23 cellular contexts compared by ENCODE assay signal in the genomic region with DNA sequence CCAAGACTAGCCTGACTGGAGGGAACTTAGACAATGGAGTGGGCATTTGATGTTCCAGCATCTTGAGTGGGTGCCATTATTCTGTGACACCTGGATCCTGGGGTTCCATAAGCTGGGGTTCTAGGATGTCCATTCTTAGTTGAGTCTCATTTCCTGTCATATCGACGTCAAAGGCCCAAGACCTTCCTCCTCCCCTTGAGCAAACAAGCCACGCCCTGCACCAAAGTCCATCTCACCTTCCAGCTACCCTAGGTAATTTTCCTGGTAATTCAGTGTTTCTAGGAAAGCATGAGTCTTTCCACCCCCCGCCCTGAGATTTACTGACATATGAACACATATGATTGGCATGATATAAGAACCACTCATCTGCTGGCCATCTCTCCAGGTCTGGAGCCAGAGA. TPM values are rescaled to one million over a fixed set of nuclear protein-coding genes. Genes with fewer than 3 reads are reported as not detected.
DNase-seq lines count a peak whose midpoint lies in the region; ATAC-seq, FAIRE-seq and TF ChIP-seq lines count a peak whose summit lies in the region.
"Had no signal": no experiment of that assay in that cellular context is flagged by ENCODE, and none has a peak within 500 bp of the region (broad histone marks: within the 10 kb centered on the region; RNA-seq: fewer than 3 reads in every experiment).

A gene with protein sequence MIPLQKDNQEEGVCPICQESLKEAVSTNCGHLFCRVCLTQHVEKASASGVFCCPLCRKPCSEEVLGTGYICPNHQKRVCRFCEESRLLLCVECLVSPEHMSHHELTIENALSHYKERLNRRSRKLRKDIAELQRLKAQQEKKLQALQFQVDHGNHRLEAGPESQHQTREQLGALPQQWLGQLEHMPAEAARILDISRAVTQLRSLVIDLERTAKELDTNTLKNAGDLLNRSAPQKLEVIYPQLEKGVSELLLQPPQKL (plus strand): TSS at position 384 of the 400 bp plus-strand sequence. CDS start 897 bp downstream, outside the sequence.

- no peak within 1 kb of the TSS for H4K8ac ChIP-seq in neuronal stem cell (ENCODE audit: low read depth, low read length)

- no peak within 1 kb of the TSS for H4K91ac ChIP-seq in neuronal stem cell (ENCODE audit: low read depth, low read length, poor library complexity)

- no peak for ATAC-seq in GM18907 (IDR thresholded peaks at IDR 0.05; ENCODE audit: unreplicated experiment)

- H2AFZ ChIP-seq in MM.1S (ENCODE audit: low read length): no peak within 1 kb of the TSS
- H2AFZ ChIP-seq in neuronal stem cell (ENCODE audit: low read length): no peak within 1 kb of the TSS

- H3K23ac ChIP-seq in neuronal stem cell (ENCODE audit: low read depth, low read length, poor library complexity): no peak within 1 kb of the TSS

- no peaks in the 10 kb centered on the region for H3K9me2 ChIP-seq in MM.1S (replicated peaks; ENCODE audit: insufficient read depth, low read length)
- H3K9me2 ChIP-seq: SK-N-SH had no signal

- intact Hi-C loops in esophagus muscularis mucosa (cut with DNase I): no loop called here

- H2BK5ac ChIP-seq in neuronal stem cell (ENCODE audit: low read length): no peak within 1 kb of the TSS

- no peak within 1 kb of the TSS for H2BK15ac ChIP-seq in neuronal stem cell (ENCODE audit: low read length)

- H3K4me3 ChIP-seq in MM.1S (ENCODE audit: low read length) (no peak within 1 kb of the TSS), esophagus muscularis mucosa (no peak within 1 kb of the TSS), neuronal stem cell (ENCODE audit: low read length in 2 of 2) (no peak within 1 kb of the TSS)

- TF ChIP-seq POLR2A in esophagus muscularis mucosa (IDR thresholded peaks at IDR 0.05; ENCODE audit: low read depth): no peak

- H3K79me1 ChIP-seq in neuronal stem cell (ENCODE audit: low read depth, low read length): no peaks in the 10 kb centered on the region

- DNase-seq in GM19239 (ENCODE audit: insufficient read length, low spot score) (no peak), MM.1S (no peak), esophagus muscularis mucosa (ENCODE audit: extremely low spot score) (peak; percentile 77), neuronal stem cell (ENCODE audit: low spot score) (no peak), KG1 (lab: John Stamatoyannopoulos, UW) (no peak), CD1c-positive myeloid dendritic cell (ENCODE audit: extremely low spot score) (no peak), NCI-H446 (lab: John Stamatoyannopoulos, UW) (no peak)
- DNase-seq: BE2C; CD4-positive, alpha-beta memory T cell; DMS153; MV-4-11; NCI-H1105 treated with DMSO at 0.1 percent for 48 hours; NCI-H2029 treated with DMSO at 0.1 percent for 48 hours; NCI-H345; NCI-H524 treated with DMSO at 0.1 percent for 48 hours; SIG-M5; SK-N-SH had no signal

- TF ChIP-seq CTCF in MM.1S (IDR thresholded peaks at IDR 0.05; ENCODE audit: low read length): no peak
- no peak for TF ChIP-seq CTCF in esophagus muscularis mucosa (IDR thresholded peaks at IDR 0.05)

- peak within 1 kb of the TSS; percentile 55; the same call in 1 of the 2 replicates for H3K4me2 ChIP-seq in MM.1S (ENCODE audit: low read depth, low read length)
- H3K4me2 ChIP-seq in neuronal stem cell (ENCODE audit: insufficient read depth, low read length, poor library complexity, severe bottlenecking): no peak within 1 kb of the TSS
- H3K4me2 ChIP-seq: SK-N-SH had no signal

- H3K36me3 ChIP-seq in MM.1S (replicated peaks; ENCODE audit: insufficient read depth, low read length) (no peaks in the 10 kb centered on the region), esophagus muscularis mucosa (no peaks in the 10 kb centered on the region), neuronal stem cell (replicated peaks in 1 of 2; ENCODE audit: control insufficient read depth in 2 of 2, insufficient read depth in 2 of 2, low read length in 2 of 2) (no peaks in the 10 kb centered on the region)
- H3K36me3 ChIP-seq: BE2C had no signal

- WGBS in esophagus muscularis mucosa: 78% methylated on average over 4 of the region's 4 CpGs
- no CpG with 5 or more reads among the region's 4 CpGs for WGBS in neuronal stem cell (ENCODE audit: extremely low coverage in 2 of 2, insufficient read length in 2 of 2, insufficient replicate concordance in 1 of 2), 2 donors

- TF ChIP-seq EP300 in esophagus muscularis mucosa (IDR thresholded peaks at IDR 0.05): no peak

- FAIRE-seq in GM19239 (lab: Jason Lieb, UNC): peak; percentile 52
- FAIRE-seq: GM12891, H1 had no signal

- H4K20me1 ChIP-seq in MM.1S (ENCODE audit: insufficient read depth, low read length): no peaks in the 10 kb centered on the region

- no peaks in the 10 kb centered on the region for H3K79me2 ChIP-seq in MM.1S (ENCODE audit: low read length)

- H2BK12ac ChIP-seq in neuronal stem cell (ENCODE audit: low read length): no peak within 1 kb of the TSS

- H3K4me1 ChIP-seq in MM.1S (ENCODE audit: low read length) (peaks cover 19% of the 10 kb centered on the region), esophagus muscularis mucosa (peaks cover 0 to 3% (median 1%) of the 10 kb centered on the region in 4 donors), neuronal stem cell (ENCODE audit: control insufficient read depth in 2 of 2, insufficient read depth in 1 of 2, low read depth in 1 of 2, low read length in 2 of 2) (no peaks in the 10 kb centered on the region)
- H3K4me1 ChIP-seq: BE2C had no signal

- peaks cover 6% of the 10 kb centered on the region for H3F3A ChIP-seq in MM.1S (ENCODE audit: insufficient read depth, low read length)

- H3K9me3 ChIP-seq in MM.1S (replicated peaks; ENCODE audit: insufficient read depth, low read length) (no peaks in the 10 kb centered on the region), esophagus muscularis mucosa (no peaks in the 10 kb centered on the region), neuronal stem cell (replicated peaks in 1 of 2; ENCODE audit: control insufficient read depth in 2 of 2, insufficient read depth in 1 of 2, low read depth in 1 of 2, low read length in 2 of 2) (no peaks in the 10 kb centered on the region)
- H3K9me3 ChIP-seq: BE2C, SK-N-SH had no signal

- H3K14ac ChIP-seq in neuronal stem cell (ENCODE audit: low read length): no peak within 1 kb of the TSS

- H2AK5ac ChIP-seq in neuronal stem cell (ENCODE audit: low read depth, low read length): peak within 1 kb of the TSS; percentile 2

- no peak within 1 kb of the TSS for H2BK120ac ChIP-seq in neuronal stem cell (ENCODE audit: low read depth, low read length)

- H3K27ac ChIP-seq in MM.1S (ENCODE audit: low read length) (no peak within 1 kb of the TSS), esophagus muscularis mucosa (replicated peaks in 1 of 4) (no peak within 1 kb of the TSS), neuronal stem cell (replicated peaks; ENCODE audit: low read length) (no peak within 1 kb of the TSS)
- H3K27ac ChIP-seq: RWPE1 had no signal

- no peak within 1 kb of the TSS for H3K4ac ChIP-seq in neuronal stem cell (ENCODE audit: low read length)

- H3K18ac ChIP-seq in neuronal stem cell (ENCODE audit: low read length): peak within 1 kb of the TSS; percentile 44

- H3K9ac ChIP-seq in MM.1S (ENCODE audit: low read length) (no peak within 1 kb of the TSS), neuronal stem cell (ENCODE audit: low read depth, low read length, poor library complexity) (no peak within 1 kb of the TSS)
- H3K9ac ChIP-seq: SK-N-SH had no signal

- H3K27me3 ChIP-seq in MM.1S (replicated peaks; ENCODE audit: insufficient read depth, low read length) (peaks cover 35% of the 10 kb centered on the region), esophagus muscularis mucosa (peaks cover 0 to 65% (median 11%) of the 10 kb centered on the region in 4 donors), neuronal stem cell (ENCODE audit: control insufficient read depth in 3 of 3, insufficient read depth in 3 of 3, low read depth in 1 of 3, low read length in 3 of 3) (peaks cover 0 to 30% (median 4%) of the 10 kb centered on the region in 3 experiments)

RNA-seq across cellular contexts. Expression of the gene that starts here (rescaled TPM):
- total RNA-seq in esophagus muscularis mucosa: not detected
- polyA plus RNA-seq in neuronal stem cell (2013, experiment 1 of 2): not detected
- polyA plus RNA-seq in neuronal stem cell (2013, experiment 2 of 2): not detected
- total RNA-seq: A673; CD4-positive, alpha-beta memory T cell; G401; H1 had no signal
- polyA plus RNA-seq: CD4-positive, alpha-beta memory T cell; H1; SK-N-SH had no signal

Comparison
In these comparisons a context has a peak if more than half of its experiments do, and no peak if none do; other contexts are left out.
1. Peak in DNase-seq in esophagus muscularis mucosa; RNA of the gene not detected or under 1 TPM.